In genomic region chr21:41888749-41889376, GRCh38 we compare ENCODE assay signal across 15 cellular contexts.
"Had no signal": no experiment of that assay in that cellular context is flagged by ENCODE, and none has a peak within 500 bp of the region (broad histone marks: within the 10 kb centered on the region; RNA-seq: fewer than 3 reads in every experiment).

No MANE protein-coding gene starts in this region.

- H3K4me3 Mint-ChIP-seq: activated CD8-positive, alpha-beta memory T cell treated with anti-CD3 and anti-CD28 coated beads, Interleukin-2, amount 10 ng/mL, durations not matched to agents 7 days and 5 days; activated naive CD8-positive, alpha-beta T cell; activated T-cell treated with anti-CD3 and anti-CD28 coated beads, Interleukin-2, amount 50 U/mL, for 24 hours; effector memory CD8-positive, alpha-beta T cell; natural killer cell treated with Interleukin-12 subunit alpha and Interleukin-12 subunit beta and Interleukin-15 and Interleukin-18, amount 100 ng/mL, for 72 hours had no signal

- H3K36me3 ChIP-seq: prostate gland, SJCRH30, transverse colon had no signal

- H3K27me3 ChIP-seq: SJCRH30, transverse colon had no signal

- H3K4me1 Mint-ChIP-seq: activated CD8-positive, alpha-beta memory T cell treated with anti-CD3 and anti-CD28 coated beads, Interleukin-2, amount 10 ng/mL, durations not matched to agents 7 days and 5 days had no signal

- H3K9me3 ChIP-seq: prostate gland, SJCRH30, transverse colon had no signal

- H3K9me3 Mint-ChIP-seq: activated T-cell treated with anti-CD3 and anti-CD28 coated beads, Interleukin-2, amount 50 U/mL, for 24 hours; effector memory CD8-positive, alpha-beta T cell; natural killer cell treated with Interleukin-12 subunit alpha and Interleukin-12 subunit beta and Interleukin-15 and Interleukin-18, amount 100 ng/mL, for 72 hours had no signal

- DNase-seq: activated CD4-positive, alpha-beta T cell treated with anti-CD3 and anti-CD28 coated beads, Interleukin-2, amount 50 U/mL, for 4 hours; activated CD4-positive, CD25-positive, alpha-beta regulatory T cell treated with anti-CD3 and anti-CD28 coated beads, Interleukin-2, amount 50 U/mL, for 72 hours; activated CD8-positive, alpha-beta memory T cell treated with anti-CD3 and anti-CD28 coated beads, Interleukin-2, amount 10 ng/mL, durations not matched to agents 7 days and 5 days; activated effector memory CD4-positive, alpha-beta T cell treated with anti-CD3 and anti-CD28 coated beads, Interleukin-2, amount 50 U/mL, for 16 hours; activated T-cell treated with anti-CD3 and anti-CD28 coated beads, Interleukin-2, amount 50 U/mL, for 24 hours; anterior cingulate cortex; cortex of kidney; effector memory CD8-positive, alpha-beta T cell; erythroblast; occipital lobe; SJCRH30; transverse colon had no signal

- ATAC-seq: activated CD8-positive, alpha-beta memory T cell treated with anti-CD3 and anti-CD28 coated beads, Interleukin-2, amount 10 ng/mL, durations not matched to agents 7 days and 5 days; effector memory CD8-positive, alpha-beta T cell had no signal

- H3K27ac Mint-ChIP-seq: activated CD8-positive, alpha-beta memory T cell treated with anti-CD3 and anti-CD28 coated beads, Interleukin-2, amount 10 ng/mL, durations not matched to agents 7 days and 5 days; activated T-cell treated with anti-CD3 and anti-CD28 coated beads, Interleukin-2, amount 50 U/mL, for 24 hours; effector memory CD8-positive, alpha-beta T cell; natural killer cell treated with Interleukin-12 subunit alpha and Interleukin-12 subunit beta and Interleukin-15 and Interleukin-18, amount 100 ng/mL, for 72 hours had no signal

- H3K27me3 Mint-ChIP-seq: activated naive CD8-positive, alpha-beta T cell; activated T-cell treated with anti-CD3 and anti-CD28 coated beads, Interleukin-2, amount 50 U/mL, for 24 hours; effector memory CD8-positive, alpha-beta T cell; natural killer cell treated with Interleukin-12 subunit alpha and Interleukin-12 subunit beta and Interleukin-15 and Interleukin-18, amount 100 ng/mL, for 72 hours had no signal

- H3K4me3 ChIP-seq: prostate gland, SJCRH30, transverse colon had no signal

- H3K27ac ChIP-seq: prostate gland, SJCRH30, transverse colon had no signal

- H3K4me1 ChIP-seq: prostate gland, SJCRH30, transverse colon had no signal

- H3K36me3 Mint-ChIP-seq: activated CD8-positive, alpha-beta memory T cell treated with anti-CD3 and anti-CD28 coated beads, Interleukin-2, amount 10 ng/mL, durations not matched to agents 7 days and 5 days; natural killer cell treated with Interleukin-12 subunit alpha and Interleukin-12 subunit beta and Interleukin-15 and Interleukin-18, amount 100 ng/mL, for 72 hours had no signal
